ENCODE assay signal across 9 cellular contexts in genomic region chr11:66288138-66288865, GRCh38. TPM values are rescaled to one million over a fixed set of nuclear protein-coding genes. Genes with fewer than 3 reads are reported as not detected.
DNase-seq lines count a peak whose midpoint lies in the region; ATAC-seq and TF ChIP-seq lines count a peak whose summit lies in the region.
"Had no signal": no experiment of that assay in that cellular context is flagged by ENCODE, and none has a peak within 500 bp of the region (broad histone marks: within the 10 kb centered on the region; RNA-seq: fewer than 3 reads in every experiment).

No MANE protein-coding gene starts in this region.

- POLR2A ChIA-PET in Panc1 (lab: Charles Lee) = interaction anchor here (0.6 to 1.2 kb wide), 4 partner anchors 9 to 77 kb away, joined by 3 to 9 read pairs (median 6); partner anchors contain the start of gene CNIH2

- no peaks in the 10 kb centered on the region; the same call in none of the 2 replicates for H3K36me3 ChIP-seq in Panc1 (ENCODE audit: control insufficient read depth, insufficient read depth, low read length)
- H3K36me3 ChIP-seq in neuron (ENCODE audit: insufficient read depth, low read length) = peaks cover 15% of the 10 kb centered on the region

- CTCF ChIA-PET in Panc1 (lab: Charles Lee) = interaction anchor here (0.6 to 1.3 kb wide), 2 partner anchors 23 to 86 kb away, joined by 3 to 5 read pairs; no protein-coding TSS in a partner anchor

- TF ChIP-seq CTCF in Panc1 (IDR thresholded peaks at IDR 0.05) = no peak

- in situ Hi-C loops in Panc1 (cut with HindIII; ENCODE audit: low pct_unique_long_range_greater_than_20kb, low sequenced_read_pairs) = no loop called here
- in situ Hi-C loops in ACHN (cut with HindIII; ENCODE audit: low pct_ligation_motif_present, low pct_unique_long_range_greater_than_20kb, low sequenced_read_pairs) = no loop called here

- H2AFZ ChIP-seq in neuron (ENCODE audit: low read depth, low read length) = peak overlapping the region; percentile 3

- intact Hi-C loops in Panc1 (cut with micrococcal nuclease; ENCODE audit: unreplicated experiment) = no loop called here

- H3K9me3 ChIP-seq in Panc1 (ENCODE audit: control insufficient read depth, insufficient read depth, low read depth, low read length) = no peaks in the 10 kb centered on the region
- no peaks in the 10 kb centered on the region for H3K9me3 ChIP-seq in neuron (ENCODE audit: low read length)

- peaks cover 25% of the 10 kb centered on the region for H3K4me1 ChIP-seq in Panc1 (ENCODE audit: control insufficient read depth, insufficient read depth, low read length)
- peaks cover 30% of the 10 kb centered on the region for H3K4me1 ChIP-seq in neuron (ENCODE audit: insufficient read depth, low read length)

- H3K4me3 ChIP-seq in Panc1 (ENCODE audit: low read depth in 2 of 2, low read length in 2 of 2) (peak overlapping the region; percentile 83 to 86), neuron (ENCODE audit: low read length) (peak overlapping the region; percentile 57)

- BruUV-seq in Panc1 (replicated peaks; lab: Mats Ljungman, UMichigan) = TSS peak; percentile 73

- DNase-seq in NCI-H2171 treated with DMSO at 0.1 percent for 48 hours (lab: John Stamatoyannopoulos, UW) (peak; percentile 59), NCI-H2171 (lab: John Stamatoyannopoulos, UW) (no peak), Panc1 (ENCODE audit: low read depth, low spot score) (no peak), epidermal melanocyte (ENCODE audit: insufficient read length, low spot score) (peak; percentile 18), ACHN (no peak)
- DNase-seq in effector CD4-positive, alpha-beta T cell = no peak

- H3K27ac ChIP-seq in Panc1 (ENCODE audit: low read length) = peak overlapping the region; percentile 98

- no peaks in the 10 kb centered on the region for H3K27me3 ChIP-seq in Panc1 (ENCODE audit: control insufficient read depth, insufficient read depth, low read length)
- H3K27me3 ChIP-seq in neuron (ENCODE audit: insufficient read depth, low read length) = peaks cover 31% of the 10 kb centered on the region

- ATAC-seq in Panc1 (peak; percentile 1), HG02973 (IDR thresholded peaks at IDR 0.05; ENCODE audit: unreplicated experiment) (no peak)

RNA-seq across cellular contexts. Expression of gene YIF1A, which starts 0.6 kb away (rescaled TPM):
- 196 TPM for total RNA-seq in Panc1 (2021; ENCODE audit: unreplicated experiment)
- 274 TPM for polyA plus RNA-seq in Panc1 (2012; ENCODE audit: insufficient read length)

RNA-seq across cellular contexts. Expression of gene TMEM151A, which starts 3.4 kb away (rescaled TPM):
- 11.0 TPM for total RNA-seq in Panc1 (2021; ENCODE audit: unreplicated experiment)
- polyA plus RNA-seq in Panc1 (2012; ENCODE audit: insufficient read length) = 16.8 TPM
- total RNA-seq: dermis microvascular lymphatic vessel endothelial cell had no signal

RNA-seq across cellular contexts. Expression of gene CNIH2, which starts 10.3 kb away (rescaled TPM):
- total RNA-seq in Panc1 (2021; ENCODE audit: unreplicated experiment) = 9.3 TPM
- polyA plus RNA-seq in Panc1 (2012; ENCODE audit: insufficient read length) = 15.1 TPM
- total RNA-seq: dermis microvascular lymphatic vessel endothelial cell had no signal

RNA-seq across cellular contexts. Expression of gene RAB1B, which starts 19.9 kb away (rescaled TPM):
- 256 TPM for total RNA-seq in Panc1 (2021; ENCODE audit: unreplicated experiment)
- 356 TPM for polyA plus RNA-seq in Panc1 (2012; ENCODE audit: insufficient read length)

RNA-seq across cellular contexts. Expression of gene CD248, which starts 28.5 kb away (rescaled TPM):
- 0.15 TPM for total RNA-seq in Panc1 (2021; ENCODE audit: unreplicated experiment)
- polyA plus RNA-seq in Panc1 (2012; ENCODE audit: insufficient read length) = not detected

Comparison
In these comparisons a context has a peak if more than half of its experiments do, and no peak if none do; other contexts are left out.
1. DNase-seq: peak in NCI-H2171 treated with DMSO at 0.1 percent for 48 hours (single experiment) and epidermal melanocyte (single experiment); none in NCI-H2171 (single experiment), Panc1 (single experiment), effector CD4-positive, alpha-beta T cell (single experiment) and ACHN (single experiment).